15 cellular contexts compared by ENCODE assay signal in the genomic region with DNA sequence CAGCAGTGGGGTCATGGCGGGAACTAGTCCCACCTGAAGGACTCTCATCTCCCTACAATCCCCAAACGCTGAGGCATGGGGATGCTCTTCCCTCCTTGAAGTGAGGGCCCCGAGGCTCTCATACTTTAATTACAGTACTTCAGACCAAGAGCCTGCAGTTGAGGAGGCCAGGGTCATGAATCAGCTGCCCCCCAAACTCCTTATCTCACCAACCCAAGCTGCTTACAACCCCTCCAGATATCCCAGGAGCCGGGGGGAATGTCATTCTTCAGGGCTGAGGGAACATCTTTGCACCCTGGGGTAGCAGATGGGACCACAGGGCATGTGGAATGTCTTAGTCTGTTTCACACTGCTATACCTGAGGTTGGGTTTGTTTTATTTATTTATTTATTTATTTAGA. TPM values are rescaled to one million over a fixed set of nuclear protein-coding genes. Genes with fewer than 3 reads are reported as not detected.
DNase-seq lines count a peak whose midpoint lies in the region; ATAC-seq, FAIRE-seq and TF ChIP-seq lines count a peak whose summit lies in the region.
"Had no signal": no experiment of that assay in that cellular context is flagged by ENCODE, and none has a peak within 500 bp of the region (broad histone marks: within the 10 kb centered on the region; RNA-seq: fewer than 3 reads in every experiment).

No MANE protein-coding gene starts in this region.

- no peak overlapping the region for H3K4me2 ChIP-seq in HepG2 (ENCODE audit: low read depth, low read length)

- 94% methylated on average over 4 of the region's 4 CpGs for whole genome bisulfite sequencing in HepG2 (ENCODE audit: low lambda C conversion rate)
- no CpG with 5 or more reads among the region's 4 CpGs for WGBS in right lobe of liver (ENCODE audit: insufficient coverage, low coverage, low lambda C conversion rate, missing lambda C conversion rate)

- H3K9me3 ChIP-seq in HepG2 (ENCODE audit: low read length) (no peaks in the 10 kb centered on the region), right lobe of liver (no peaks in the 10 kb centered on the region), kidney (ENCODE audit: control insufficient read depth in 1 of 2, low read length in 2 of 2) (no peaks in the 10 kb centered on the region)
- H3K9me3 ChIP-seq: Caco-2 had no signal

- H3K4me1 ChIP-seq in HepG2 (ENCODE audit: insufficient read depth, low read length) (peaks cover 81% of the 10 kb centered on the region), right lobe of liver (peaks cover 0 to 43% (median 20%) of the 10 kb centered on the region in 4 donors), kidney (ENCODE audit: control insufficient read depth in 1 of 2, insufficient read depth in 1 of 2, low read depth in 1 of 2, low read length in 2 of 2) (peaks cover 25 to 34% of the 10 kb centered on the region in 2 donors)
- H3K4me1 ChIP-seq: Caco-2 had no signal

- CTCF ChIA-PET in HepG2 (lab: Yijun Ruan, JAX; ENCODE audit: low intra/inter-chr PET ratio, low total read pairs) (no interaction called here), RWPE1 (lab: Yijun Ruan, JAX) (no interaction called here)

- peaks cover 70% of the 10 kb centered on the region for H3K79me2 ChIP-seq in HepG2 (ENCODE audit: insufficient read depth, low read length)

- TF ChIP-seq EP300 in HepG2 (IDR thresholded peaks at IDR 0.05; ENCODE audit: low read depth in 2 of 2, low read length in 2 of 2) (no peak), HepG2 (CRISPR knock-in tag; IDR thresholded peaks at IDR 0.05; ENCODE audit: borderline replicate concordance) (no peak)

- H4K20me1 ChIP-seq in HepG2 (ENCODE audit: insufficient read depth, low read length), result peaks cover 20% of the 10 kb centered on the region; the same call in 1 of the 2 replicates

- in situ Hi-C loops in HepG2 (cut with HindIII; ENCODE audit: extremely low pct_ligation_motif_present, low pct_unique_long_range_greater_than_20kb), result no loop called here

- H3K36me3 ChIP-seq in HepG2 (replicated peaks in 1 of 2; ENCODE audit: control insufficient read depth in 1 of 2, insufficient read depth in 2 of 2, low read length in 2 of 2) (peaks cover 0 to 3% of the 10 kb centered on the region in 2 experiments; a peak in 1 of 5 replicates), right lobe of liver (no peaks in the 10 kb centered on the region), kidney (ENCODE audit: control insufficient read depth in 1 of 2, insufficient read depth in 2 of 2, low read length in 2 of 2) (no peaks in the 10 kb centered on the region)

- DNase-seq in HepG2 (ENCODE audit: low spot score) (no peak), right lobe of liver (no peak), RWPE1 (ENCODE audit: low spot score) (no peak), kidney (peak; percentile 18), DMS 273 treated with DMSO at 0.1 percent for 48 hours (lab: John Stamatoyannopoulos, UW) (no peak)
- no peak for DNase-seq in stimulated activated CD4-positive, alpha-beta T cell treated with anti-CD3 and anti-CD28 coated beads, Interleukin-12 subunit alpha, Interleukin-12 subunit beta, amount 100 ng/mL, for 4 hours
- DNase-seq: Caco-2, DMS79, HFFc6, NCI-H2081 treated with DMSO at 0.1 percent for 48 hours, NCI-H2227 treated with DMSO at 0.1 percent for 48 hours, SHP77 treated with DMSO at 0.1 percent for 48 hours had no signal

- no peak overlapping the region for H2AFZ ChIP-seq in HepG2 (ENCODE audit: low read length)

- H3K4me3 ChIP-seq in HepG2 (replicated peaks in 1 of 3; ENCODE audit: insufficient read depth in 1 of 3, low read depth in 2 of 3, low read length in 3 of 3) (no peak overlapping the region), right lobe of liver (no peak overlapping the region), kidney (ENCODE audit: low read length in 2 of 2) (no peak overlapping the region)

- POLR2A ChIA-PET in HepG2 (lab: Yijun Ruan, JAX), result interaction anchor here (2.5 to 6.0 kb wide), 2 partner anchors 18 kb away, joined by 9 to 149 read pairs; a partner anchor contains a TSS
- POLR2A ChIA-PET in RWPE1 (lab: Yijun Ruan, JAX; ENCODE audit: low non-redundant PET), result no interaction called here

- BruUV-seq in HepG2 (replicated peaks; lab: Mats Ljungman, UMichigan), result no TSS peak

- ATAC-seq in HepG2, result no peak
- ATAC-seq in right lobe of liver, result no peak
- ATAC-seq in HG03520 (IDR thresholded peaks at IDR 0.05; ENCODE audit: unreplicated experiment), result no peak
- ATAC-seq in HG02678 (IDR thresholded peaks at IDR 0.05; ENCODE audit: unreplicated experiment), result no peak
- ATAC-seq: Panc1 had no signal

- peaks cover 0 to 4% of the 10 kb centered on the region in 2 experiments; a peak in 1 of 5 replicates for H3K27me3 ChIP-seq in HepG2 (ENCODE audit: control insufficient read depth in 1 of 2, insufficient read depth in 2 of 2, low read length in 2 of 2)
- no peaks in the 10 kb centered on the region for H3K27me3 ChIP-seq in right lobe of liver

- TF ChIP-seq CTCF in HepG2 (CRISPR knock-in tag; IDR thresholded peaks at IDR 0.05) (no peak), right lobe of liver (IDR thresholded peaks at IDR 0.05) (no peak), RWPE1 (conservative IDR thresholded peaks at IDR 0.05; ENCODE audit: low read depth) (no peak), kidney (IDR thresholded peaks at IDR 0.05; ENCODE audit: borderline replicate concordance, extremely low read depth, insufficient read depth) (no peak)

- H3K27ac ChIP-seq in HepG2 (ENCODE audit: extremely low read length, insufficient read depth, low read length) (no peak overlapping the region), right lobe of liver (no peak overlapping the region), RWPE1 (peak overlapping the region; percentile 24), kidney (ENCODE audit: low read depth in 2 of 2, low read length in 2 of 2) (no peak overlapping the region)

- TF ChIP-seq POLR2A in HepG2 (IDR thresholded peaks at IDR 0.05; ENCODE audit: insufficient read depth in 1 of 2, low read depth in 2 of 2, low read length in 2 of 2) (no peak), right lobe of liver (IDR thresholded peaks at IDR 0.05) (no peak)

- FAIRE-seq in HepG2 (lab: Jason Lieb, UNC), result no peak
- FAIRE-seq in kidney (lab: Jason Lieb, UNC), result no peak

- H3K9ac ChIP-seq in HepG2 (ENCODE audit: insufficient read depth, low read depth, low read length), result 0 out of 2 replicates have a peak overlapping the region, but pooled peaks have one; percentile 7
- no peak overlapping the region for H3K9ac ChIP-seq in kidney (ENCODE audit: low read length in 2 of 2)

- no peak for TF ChIP-seq RAD21 in HepG2 (CRISPR knock-in tag; IDR thresholded peaks at IDR 0.05)

- intact Hi-C loops in HepG2 (cut with micrococcal nuclease; ENCODE audit: unreplicated experiment) (no loop called here), right lobe of liver (cut with DNase I) (no loop called here), kidney (cut with DNase I) (no loop called here)

RNA-seq across cellular contexts. Expression of a gene that starts 2.8 kb away (rescaled TPM):
- total RNA-seq in HepG2 (2016; rRNA removed; fragmentation: Illumina TruSeq; extraction: Trizol) (16.5 and 32.4 TPM in 2 replicates), right lobe of liver (10 to 100 TPM in 2 of 6 experiments, 1 to 10 TPM in 4; 7.2 to 13.8 (median 9.1) TPM), kidney (50.9 TPM)
- 18.3 and 20.3 TPM in 2 replicates for total RNA-seq in HepG2 (2016; cell fraction: cytosol; rRNA removed; fragmentation: Illumina TruSeq; extraction: Trizol; ENCODE audit: low read depth)
- total RNA-seq in HepG2 (2016; cell fraction: insoluble cytoplasmic fraction; rRNA removed; fragmentation: Illumina TruSeq; extraction: Trizol), result 16.1 and 35.0 TPM in 2 replicates
- 28.2 and 28.4 TPM in 2 replicates for total RNA-seq in HepG2 (2016; cell fraction: membrane; rRNA removed; fragmentation: Illumina TruSeq; extraction: Trizol)
- 26.3 and 36.2 TPM in 2 replicates for total RNA-seq in HepG2 (2016; cell fraction: nucleus; rRNA removed; fragmentation: Illumina TruSeq; extraction: Trizol)
- polyA plus RNA-seq in HepG2 (2011; rRNA removed) (27.6 and 40.7 TPM in 2 replicates), kidney (ENCODE audit: insufficient read depth, low read depth, low replicate concordance) (26.3 TPM)
- 15.8 and 24.7 TPM in 2 replicates for polyA plus RNA-seq in HepG2 (2011; cell fraction: cytosol; rRNA removed)
- 157 and 173 TPM in 2 replicates for polyA plus RNA-seq in HepG2 (2011; cell fraction: nucleus; rRNA removed)
- 24.4 and 27.6 TPM in 2 replicates for polyA plus RNA-seq in HepG2 (2012)
- 9.1 and 9.4 TPM in 2 replicates for polyA plus RNA-seq in HepG2 (2016; cell fraction: cytosol; fragmentation: Illumina TruSeq; extraction: Trizol; ENCODE audit: low read depth)
- polyA plus RNA-seq in HepG2 (2016; cell fraction: insoluble cytoplasmic fraction; fragmentation: Illumina TruSeq; extraction: Trizol; ENCODE audit: low read depth), result 17.4 and 18.2 TPM in 2 replicates
- 15.5 and 17.2 TPM in 2 replicates for polyA plus RNA-seq in HepG2 (2016; cell fraction: membrane; fragmentation: Illumina TruSeq; extraction: Trizol; ENCODE audit: low read depth)
- 59.4 and 61.4 TPM in 2 replicates for polyA plus RNA-seq in HepG2 (2016; cell fraction: nucleus; fragmentation: Illumina TruSeq; extraction: Trizol; ENCODE audit: insufficient read depth, low read depth)
- 11.2 and 33.8 TPM in 2 replicates for polyA minus RNA-seq in HepG2 (2011; rRNA and poly(A)+ RNA removed; ENCODE audit: low replicate concordance)
- 10.8 TPM in 2 replicates for polyA minus RNA-seq in HepG2 (2011; cell fraction: cytosol; rRNA and poly(A)+ RNA removed)
- polyA minus RNA-seq in HepG2 (2011; cell fraction: nucleus; rRNA and poly(A)+ RNA removed), result 50.0 and 57.6 TPM in 2 replicates

RNA-seq across cellular contexts. Expression of a gene that starts 15.5 kb away (rescaled TPM):
- total RNA-seq in HepG2 (2016; rRNA removed; fragmentation: Illumina TruSeq; extraction: Trizol) (13.0 and 27.6 TPM in 2 replicates), right lobe of liver (100 to 1,000 TPM in 1 of 6 experiments, 10 to 100 TPM in 5; 24.7 to 105 (median 31.0) TPM), kidney (77.4 TPM)
- 21.9 and 24.8 TPM in 2 replicates for total RNA-seq in HepG2 (2016; cell fraction: cytosol; rRNA removed; fragmentation: Illumina TruSeq; extraction: Trizol; ENCODE audit: low read depth)
- total RNA-seq in HepG2 (2016; cell fraction: insoluble cytoplasmic fraction; rRNA removed; fragmentation: Illumina TruSeq; extraction: Trizol), result 12.9 and 23.2 TPM in 2 replicates
- 50.1 and 53.8 TPM in 2 replicates for total RNA-seq in HepG2 (2016; cell fraction: membrane; rRNA removed; fragmentation: Illumina TruSeq; extraction: Trizol)
- 17.5 and 21.9 TPM in 2 replicates for total RNA-seq in HepG2 (2016; cell fraction: nucleus; rRNA removed; fragmentation: Illumina TruSeq; extraction: Trizol)
- polyA plus RNA-seq in HepG2 (2011; rRNA removed) (18.0 and 28.8 TPM in 2 replicates), kidney (ENCODE audit: insufficient read depth, low read depth, low replicate concordance) (65.4 TPM)
- 20.3 and 26.3 TPM in 2 replicates for polyA plus RNA-seq in HepG2 (2011; cell fraction: cytosol; rRNA removed)
- 94.3 and 114 TPM in 2 replicates for polyA plus RNA-seq in HepG2 (2011; cell fraction: nucleus; rRNA removed)
- polyA plus RNA-seq in HepG2 (2012), result 37.2 and 56.3 TPM in 2 replicates
- 43.4 and 46.1 TPM in 2 replicates for polyA plus RNA-seq in HepG2 (2016; cell fraction: cytosol; fragmentation: Illumina TruSeq; extraction: Trizol; ENCODE audit: low read depth)
- polyA plus RNA-seq in HepG2 (2016; cell fraction: insoluble cytoplasmic fraction; fragmentation: Illumina TruSeq; extraction: Trizol; ENCODE audit: low read depth), result 40.1 and 49.6 TPM in 2 replicates
- 85.0 and 102 TPM in 2 replicates for polyA plus RNA-seq in HepG2 (2016; cell fraction: membrane; fragmentation: Illumina TruSeq; extraction: Trizol; ENCODE audit: low read depth)
- 57.9 and 59.3 TPM in 2 replicates for polyA plus RNA-seq in HepG2 (2016; cell fraction: nucleus; fragmentation: Illumina TruSeq; extraction: Trizol; ENCODE audit: insufficient read depth, low read depth)
- 15.3 and 64.5 TPM in 2 replicates for polyA minus RNA-seq in HepG2 (2011; rRNA and poly(A)+ RNA removed; ENCODE audit: low replicate concordance)
- 55.0 and 57.6 TPM in 2 replicates for polyA minus RNA-seq in HepG2 (2011; cell fraction: cytosol; rRNA and poly(A)+ RNA removed)
- polyA minus RNA-seq in HepG2 (2011; cell fraction: nucleus; rRNA and poly(A)+ RNA removed), result 18.6 and 21.0 TPM in 2 replicates

RNA-seq across cellular contexts. Expression of a gene that starts 23.6 kb away (rescaled TPM):
- 2.5 and 5.2 TPM in 2 replicates for total RNA-seq in HepG2 (2016; rRNA removed; fragmentation: Illumina TruSeq; extraction: Trizol)
- 4.5 and 4.9 TPM in 2 replicates for total RNA-seq in HepG2 (2016; cell fraction: cytosol; rRNA removed; fragmentation: Illumina TruSeq; extraction: Trizol; ENCODE audit: low read depth)
- 2.9 and 5.6 TPM in 2 replicates for total RNA-seq in HepG2 (2016; cell fraction: insoluble cytoplasmic fraction; rRNA removed; fragmentation: Illumina TruSeq; extraction: Trizol)
- total RNA-seq in HepG2 (2016; cell fraction: membrane; rRNA removed; fragmentation: Illumina TruSeq; extraction: Trizol), result 6.2 and 6.3 TPM in 2 replicates
- total RNA-seq in HepG2 (2016; cell fraction: nucleus; rRNA removed; fragmentation: Illumina TruSeq; extraction: Trizol), result 7.1 TPM in 2 replicates
- polyA plus RNA-seq in HepG2 (2011; rRNA removed), result 6.7 and 8.6 TPM in 2 replicates
- 3.4 and 4.1 TPM in 2 replicates for polyA plus RNA-seq in HepG2 (2011; cell fraction: cytosol; rRNA removed)
- 6.6 and 6.7 TPM in 2 replicates for polyA plus RNA-seq in HepG2 (2011; cell fraction: nucleus; rRNA removed)
- polyA plus RNA-seq in HepG2 (2012), result 5.4 and 6.8 TPM in 2 replicates
- polyA plus RNA-seq in HepG2 (2016; cell fraction: cytosol; fragmentation: Illumina TruSeq; extraction: Trizol; ENCODE audit: low read depth), result 4.9 and 6.2 TPM in 2 replicates
- 3.9 and 4.1 TPM in 2 replicates for polyA plus RNA-seq in HepG2 (2016; cell fraction: insoluble cytoplasmic fraction; fragmentation: Illumina TruSeq; extraction: Trizol; ENCODE audit: low read depth)
- 5.5 and 7.1 TPM in 2 replicates for polyA plus RNA-seq in HepG2 (2016; cell fraction: membrane; fragmentation: Illumina TruSeq; extraction: Trizol; ENCODE audit: low read depth)
- 11.1 and 15.5 TPM in 2 replicates for polyA plus RNA-seq in HepG2 (2016; cell fraction: nucleus; fragmentation: Illumina TruSeq; extraction: Trizol; ENCODE audit: insufficient read depth, low read depth)
- 2.8 and 4.2 TPM in 2 replicates for polyA minus RNA-seq in HepG2 (2011; rRNA and poly(A)+ RNA removed; ENCODE audit: low replicate concordance)
- polyA minus RNA-seq in HepG2 (2011; cell fraction: cytosol; rRNA and poly(A)+ RNA removed), result 1.7 and 2.2 TPM in 2 replicates
- polyA minus RNA-seq in HepG2 (2011; cell fraction: nucleus; rRNA and poly(A)+ RNA removed), result 11.5 and 12.3 TPM in 2 replicates
- total RNA-seq in right lobe of liver, result 1 to 10 TPM; 1.3 to 3.5 (median 2.1) TPM
- 7.0 TPM for total RNA-seq in kidney
- polyA plus RNA-seq in kidney (ENCODE audit: insufficient read depth, low read depth, low replicate concordance), result 5.9 TPM

RNA-seq across cellular contexts. Expression of a gene that starts 26.0 kb away (rescaled TPM):
- total RNA-seq in HepG2 (2016; rRNA removed; fragmentation: Illumina TruSeq; extraction: Trizol) (7.3 and 11.7 TPM in 2 replicates), right lobe of liver (10 to 100 TPM in 1 of 6 experiments, 1 to 10 TPM in 5; 6.6 to 11.0 (median 9.0) TPM), kidney (22.1 TPM)
- 9.7 and 12.6 TPM in 2 replicates for total RNA-seq in HepG2 (2016; cell fraction: cytosol; rRNA removed; fragmentation: Illumina TruSeq; extraction: Trizol; ENCODE audit: low read depth)
- total RNA-seq in HepG2 (2016; cell fraction: insoluble cytoplasmic fraction; rRNA removed; fragmentation: Illumina TruSeq; extraction: Trizol), result 8.8 and 12.4 TPM in 2 replicates
- 10.6 and 11.9 TPM in 2 replicates for total RNA-seq in HepG2 (2016; cell fraction: membrane; rRNA removed; fragmentation: Illumina TruSeq; extraction: Trizol)
- total RNA-seq in HepG2 (2016; cell fraction: nucleus; rRNA removed; fragmentation: Illumina TruSeq; extraction: Trizol), result 23.2 and 30.1 TPM in 2 replicates
- polyA plus RNA-seq in HepG2 (2011; rRNA removed) (18.8 and 20.5 TPM in 2 replicates), kidney (ENCODE audit: insufficient read depth, low read depth, low replicate concordance) (3.0 TPM)
- polyA plus RNA-seq in HepG2 (2011; cell fraction: cytosol; rRNA removed), result 11.7 and 12.1 TPM in 2 replicates
- polyA plus RNA-seq in HepG2 (2011; cell fraction: nucleus; rRNA removed), result 55.1 and 66.4 TPM in 2 replicates
- polyA plus RNA-seq in HepG2 (2012), result 8.0 and 8.9 TPM in 2 replicates
- polyA plus RNA-seq in HepG2 (2016; cell fraction: cytosol; fragmentation: Illumina TruSeq; extraction: Trizol; ENCODE audit: low read depth), result 2.6 and 3.4 TPM in 2 replicates
- 7.8 and 8.8 TPM in 2 replicates for polyA plus RNA-seq in HepG2 (2016; cell fraction: insoluble cytoplasmic fraction; fragmentation: Illumina TruSeq; extraction: Trizol; ENCODE audit: low read depth)
- polyA plus RNA-seq in HepG2 (2016; cell fraction: membrane; fragmentation: Illumina TruSeq; extraction: Trizol; ENCODE audit: low read depth), result 4.9 and 6.3 TPM in 2 replicates
- polyA plus RNA-seq in HepG2 (2016; cell fraction: nucleus; fragmentation: Illumina TruSeq; extraction: Trizol; ENCODE audit: insufficient read depth, low read depth), result 30.4 and 35.4 TPM in 2 replicates
- 41.3 and 43.1 TPM in 2 replicates for polyA minus RNA-seq in HepG2 (2011; rRNA and poly(A)+ RNA removed; ENCODE audit: low replicate concordance)
- polyA minus RNA-seq in HepG2 (2011; cell fraction: cytosol; rRNA and poly(A)+ RNA removed), result 6.0 and 6.9 TPM in 2 replicates
- polyA minus RNA-seq in HepG2 (2011; cell fraction: nucleus; rRNA and poly(A)+ RNA removed), result 52.8 and 56.1 TPM in 2 replicates

RNA-seq across cellular contexts. Expression of a gene that starts 41.5 kb away (rescaled TPM):
- total RNA-seq in HepG2 (2016; rRNA removed; fragmentation: Illumina TruSeq; extraction: Trizol) (21.6 and 27.1 TPM in 2 replicates), right lobe of liver (1 to 10 TPM in 2 of 6 experiments, under 1 TPM in 4; 0.11 to 1.2 (median 0.72) TPM), kidney (6.7 TPM)
- total RNA-seq in HepG2 (2016; cell fraction: cytosol; rRNA removed; fragmentation: Illumina TruSeq; extraction: Trizol; ENCODE audit: low read depth), result 10.2 and 10.8 TPM in 2 replicates
- 21.3 and 26.9 TPM in 2 replicates for total RNA-seq in HepG2 (2016; cell fraction: insoluble cytoplasmic fraction; rRNA removed; fragmentation: Illumina TruSeq; extraction: Trizol)
- 25.5 and 33.7 TPM in 2 replicates for total RNA-seq in HepG2 (2016; cell fraction: membrane; rRNA removed; fragmentation: Illumina TruSeq; extraction: Trizol)
- 19.4 and 20.1 TPM in 2 replicates for total RNA-seq in HepG2 (2016; cell fraction: nucleus; rRNA removed; fragmentation: Illumina TruSeq; extraction: Trizol)
- polyA plus RNA-seq in HepG2 (2011; rRNA removed) (44.2 and 60.8 TPM in 2 replicates), kidney (ENCODE audit: insufficient read depth, low read depth, low replicate concordance) (1.7 TPM)
- 37.9 and 80.2 TPM in 2 replicates for polyA plus RNA-seq in HepG2 (2011; cell fraction: cytosol; rRNA removed)
- 150 and 165 TPM in 2 replicates for polyA plus RNA-seq in HepG2 (2011; cell fraction: nucleus; rRNA removed)
- 34.0 and 39.9 TPM in 2 replicates for polyA plus RNA-seq in HepG2 (2012)
- polyA plus RNA-seq in HepG2 (2016; cell fraction: cytosol; fragmentation: Illumina TruSeq; extraction: Trizol; ENCODE audit: low read depth), result 6.5 and 7.6 TPM in 2 replicates
- polyA plus RNA-seq in HepG2 (2016; cell fraction: insoluble cytoplasmic fraction; fragmentation: Illumina TruSeq; extraction: Trizol; ENCODE audit: low read depth), result 14.4 and 15.8 TPM in 2 replicates
- polyA plus RNA-seq in HepG2 (2016; cell fraction: membrane; fragmentation: Illumina TruSeq; extraction: Trizol; ENCODE audit: low read depth), result 17.8 and 17.9 TPM in 2 replicates
- polyA plus RNA-seq in HepG2 (2016; cell fraction: nucleus; fragmentation: Illumina TruSeq; extraction: Trizol; ENCODE audit: insufficient read depth, low read depth), result 29.6 and 37.8 TPM in 2 replicates
- 0.14 and 219 TPM in 2 replicates for polyA minus RNA-seq in HepG2 (2011; rRNA and poly(A)+ RNA removed; ENCODE audit: low replicate concordance)
- polyA minus RNA-seq in HepG2 (2011; cell fraction: cytosol; rRNA and poly(A)+ RNA removed), result 44.3 and 46.7 TPM in 2 replicates
- polyA minus RNA-seq in HepG2 (2011; cell fraction: nucleus; rRNA and poly(A)+ RNA removed), result 30.9 and 33.3 TPM in 2 replicates
